Comparison of ENCODE assay signal across 1 cellular context in the genomic region with DNA sequence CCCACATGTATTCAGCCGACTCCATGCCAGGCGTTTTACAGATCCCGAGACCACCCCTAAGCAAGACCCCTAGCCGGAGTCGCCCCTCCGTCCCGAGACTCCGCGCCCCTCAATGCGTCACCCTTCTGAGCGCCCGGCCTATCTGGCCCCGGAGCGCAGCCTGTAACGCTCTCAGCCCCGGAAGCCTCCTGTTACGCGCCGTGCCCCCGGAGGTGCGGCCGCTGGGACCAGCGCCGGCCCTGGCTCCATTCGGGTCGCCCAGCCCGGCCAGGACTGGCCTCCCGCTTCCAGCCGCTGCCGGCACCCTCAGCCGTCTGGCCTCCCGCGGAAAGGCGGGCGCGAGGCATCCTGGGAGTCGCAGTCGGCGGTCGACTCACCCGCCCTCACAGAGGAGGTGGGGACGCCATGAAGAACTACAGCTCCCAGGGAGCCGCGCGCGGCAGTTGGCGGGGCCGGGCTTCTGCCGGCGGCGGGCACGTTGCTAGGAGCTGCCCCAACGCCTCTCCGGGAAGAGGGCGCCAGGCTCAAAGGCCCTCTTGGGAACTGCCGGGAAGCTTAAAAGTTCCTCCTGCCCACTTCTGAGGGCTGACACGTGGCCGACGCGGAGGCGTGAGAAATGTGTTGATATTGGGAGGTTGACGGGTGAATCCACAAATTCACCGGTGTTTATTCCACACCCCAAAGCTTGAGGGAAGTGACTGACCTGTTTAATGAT.
TF ChIP-seq lines count a peak whose summit lies in the region.

A gene with protein sequence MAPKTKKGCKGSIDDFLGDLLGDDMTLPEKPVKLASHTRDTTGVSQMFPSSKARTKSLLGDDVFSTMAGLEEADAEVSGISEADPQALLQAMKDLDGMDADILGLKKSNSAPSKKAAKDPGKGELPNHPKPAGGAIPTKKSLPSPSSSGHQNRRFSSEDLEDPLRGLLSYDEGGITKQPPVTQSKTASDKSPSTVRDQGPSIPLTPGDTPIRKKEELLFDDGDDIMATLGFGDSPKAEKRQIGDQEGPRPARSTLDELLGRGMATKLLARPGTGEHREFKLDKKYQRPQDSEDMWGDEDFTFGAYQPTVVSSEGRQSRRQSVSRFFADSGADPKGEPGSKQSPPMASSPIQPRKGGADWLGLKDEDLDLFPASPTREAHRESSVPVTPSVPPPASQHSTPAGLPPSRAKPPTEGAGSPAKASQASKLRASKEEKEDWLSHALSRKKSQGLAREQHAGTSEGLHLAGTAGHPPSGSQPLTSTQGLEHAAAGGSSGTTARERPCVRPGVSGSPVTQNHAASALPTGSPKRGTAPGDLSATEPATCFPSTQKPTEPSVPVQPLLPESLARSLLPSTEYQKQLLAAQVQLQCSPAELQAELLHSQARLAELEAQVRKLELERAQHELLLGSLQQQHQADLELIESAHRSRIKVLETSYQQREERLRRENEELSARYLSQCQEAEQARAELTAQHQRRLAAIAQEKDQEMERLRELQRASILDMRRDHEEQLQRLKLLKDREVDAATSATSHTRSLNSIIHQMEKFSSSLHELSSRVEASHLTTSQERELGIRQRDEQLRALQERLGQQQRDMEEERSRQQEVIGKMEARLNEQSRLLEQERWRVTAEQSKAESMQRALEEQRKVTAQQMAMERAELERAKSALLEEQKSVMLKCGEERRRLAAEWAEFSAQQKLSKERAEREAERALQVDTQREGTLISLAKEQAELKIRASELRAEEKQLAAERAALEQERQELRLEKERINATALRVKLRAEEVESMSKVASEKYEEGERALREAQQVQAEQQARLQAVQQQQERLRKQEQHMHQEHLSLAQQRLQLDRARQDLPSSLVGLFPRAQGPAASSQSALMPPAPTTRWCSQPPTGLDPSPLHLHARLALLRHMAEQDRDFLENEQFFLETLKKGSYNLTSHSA (minus strand): TSS at position 316 of the 715 bp plus-strand sequence. CDS start 2,893 bp downstream, outside the sequence.

TF ChIP-seq in K562, 482 proteins besides CTCF, POLR2A, EP300 and RAD21 (continued from another document and continues in another):
- TF ChIP-seq, protein P1, sequence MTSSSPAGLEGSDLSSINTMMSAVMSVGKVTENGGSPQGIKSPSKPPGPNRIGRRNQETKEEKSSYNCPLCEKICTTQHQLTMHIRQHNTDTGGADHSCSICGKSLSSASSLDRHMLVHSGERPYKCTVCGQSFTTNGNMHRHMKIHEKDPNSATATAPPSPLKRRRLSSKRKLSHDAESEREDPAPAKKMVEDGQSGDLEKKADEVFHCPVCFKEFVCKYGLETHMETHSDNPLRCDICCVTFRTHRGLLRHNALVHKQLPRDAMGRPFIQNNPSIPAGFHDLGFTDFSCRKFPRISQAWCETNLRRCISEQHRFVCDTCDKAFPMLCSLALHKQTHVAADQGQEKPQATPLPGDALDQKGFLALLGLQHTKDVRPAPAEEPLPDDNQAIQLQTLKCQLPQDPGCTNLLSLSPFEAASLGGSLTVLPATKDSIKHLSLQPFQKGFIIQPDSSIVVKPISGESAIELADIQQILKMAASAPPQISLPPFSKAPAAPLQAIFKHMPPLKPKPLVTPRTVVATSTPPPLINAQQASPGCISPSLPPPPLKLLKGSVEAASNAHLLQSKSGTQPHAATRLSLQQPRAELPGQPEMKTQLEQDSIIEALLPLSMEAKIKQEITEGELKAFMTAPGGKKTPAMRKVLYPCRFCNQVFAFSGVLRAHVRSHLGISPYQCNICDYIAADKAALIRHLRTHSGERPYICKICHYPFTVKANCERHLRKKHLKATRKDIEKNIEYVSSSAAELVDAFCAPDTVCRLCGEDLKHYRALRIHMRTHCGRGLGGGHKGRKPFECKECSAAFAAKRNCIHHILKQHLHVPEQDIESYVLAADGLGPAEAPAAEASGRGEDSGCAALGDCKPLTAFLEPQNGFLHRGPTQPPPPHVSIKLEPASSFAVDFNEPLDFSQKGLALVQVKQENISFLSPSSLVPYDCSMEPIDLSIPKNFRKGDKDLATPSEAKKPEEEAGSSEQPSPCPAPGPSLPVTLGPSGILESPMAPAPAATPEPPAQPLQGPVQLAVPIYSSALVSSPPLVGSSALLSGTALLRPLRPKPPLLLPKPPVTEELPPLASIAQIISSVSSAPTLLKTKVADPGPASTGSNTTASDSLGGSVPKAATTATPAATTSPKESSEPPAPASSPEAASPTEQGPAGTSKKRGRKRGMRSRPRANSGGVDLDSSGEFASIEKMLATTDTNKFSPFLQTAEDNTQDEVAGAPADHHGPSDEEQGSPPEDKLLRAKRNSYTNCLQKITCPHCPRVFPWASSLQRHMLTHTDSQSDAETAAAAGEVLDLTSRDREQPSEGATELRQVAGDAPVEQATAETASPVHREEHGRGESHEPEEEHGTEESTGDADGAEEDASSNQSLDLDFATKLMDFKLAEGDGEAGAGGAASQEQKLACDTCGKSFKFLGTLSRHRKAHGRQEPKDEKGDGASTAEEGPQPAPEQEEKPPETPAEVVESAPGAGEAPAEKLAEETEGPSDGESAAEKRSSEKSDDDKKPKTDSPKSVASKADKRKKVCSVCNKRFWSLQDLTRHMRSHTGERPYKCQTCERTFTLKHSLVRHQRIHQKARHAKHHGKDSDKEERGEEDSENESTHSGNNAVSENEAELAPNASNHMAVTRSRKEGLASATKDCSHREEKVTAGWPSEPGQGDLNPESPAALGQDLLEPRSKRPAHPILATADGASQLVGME (CRISPR knock-in tag; IDR thresholded peaks at IDR 0.05): no peak
- no peak for TF ChIP-seq MCM7 (IDR thresholded peaks at IDR 0.05)
- TF ChIP-seq, protein P2, sequence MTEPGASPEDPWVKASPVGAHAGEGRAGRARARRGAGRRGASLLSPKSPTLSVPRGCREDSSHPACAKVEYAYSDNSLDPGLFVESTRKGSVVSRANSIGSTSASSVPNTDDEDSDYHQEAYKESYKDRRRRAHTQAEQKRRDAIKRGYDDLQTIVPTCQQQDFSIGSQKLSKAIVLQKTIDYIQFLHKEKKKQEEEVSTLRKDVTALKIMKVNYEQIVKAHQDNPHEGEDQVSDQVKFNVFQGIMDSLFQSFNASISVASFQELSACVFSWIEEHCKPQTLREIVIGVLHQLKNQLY (CRISPR knock-in tag; conservative IDR thresholded peaks at IDR 0.05): peak; percentile 46 to 66; a peak in 1 of 4 replicates
- TF ChIP-seq ADNP (tag; IDR thresholded peaks at IDR 0.05): no peak
- peak; percentile 59 for TF ChIP-seq BHLHE40 (IDR thresholded peaks at IDR 0.05; ENCODE audit: low read length)
- TF ChIP-seq MTF1 (CRISPR knock-in tag; IDR thresholded peaks at IDR 0.05; ENCODE audit: borderline replicate concordance): no peak
- TF ChIP-seq, protein P3, sequence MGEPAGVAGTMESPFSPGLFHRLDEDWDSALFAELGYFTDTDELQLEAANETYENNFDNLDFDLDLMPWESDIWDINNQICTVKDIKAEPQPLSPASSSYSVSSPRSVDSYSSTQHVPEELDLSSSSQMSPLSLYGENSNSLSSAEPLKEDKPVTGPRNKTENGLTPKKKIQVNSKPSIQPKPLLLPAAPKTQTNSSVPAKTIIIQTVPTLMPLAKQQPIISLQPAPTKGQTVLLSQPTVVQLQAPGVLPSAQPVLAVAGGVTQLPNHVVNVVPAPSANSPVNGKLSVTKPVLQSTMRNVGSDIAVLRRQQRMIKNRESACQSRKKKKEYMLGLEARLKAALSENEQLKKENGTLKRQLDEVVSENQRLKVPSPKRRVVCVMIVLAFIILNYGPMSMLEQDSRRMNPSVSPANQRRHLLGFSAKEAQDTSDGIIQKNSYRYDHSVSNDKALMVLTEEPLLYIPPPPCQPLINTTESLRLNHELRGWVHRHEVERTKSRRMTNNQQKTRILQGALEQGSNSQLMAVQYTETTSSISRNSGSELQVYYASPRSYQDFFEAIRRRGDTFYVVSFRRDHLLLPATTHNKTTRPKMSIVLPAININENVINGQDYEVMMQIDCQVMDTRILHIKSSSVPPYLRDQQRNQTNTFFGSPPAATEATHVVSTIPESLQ (CRISPR knock-in tag; IDR thresholded peaks at IDR 0.05): peak; percentile 96
- TF ChIP-seq ZEB2 (IDR thresholded peaks at IDR 0.05): no peak
- TF ChIP-seq NFE2 (IDR thresholded peaks at IDR 0.05; ENCODE audit: low read depth): no peak
- TF ChIP-seq, protein P4, sequence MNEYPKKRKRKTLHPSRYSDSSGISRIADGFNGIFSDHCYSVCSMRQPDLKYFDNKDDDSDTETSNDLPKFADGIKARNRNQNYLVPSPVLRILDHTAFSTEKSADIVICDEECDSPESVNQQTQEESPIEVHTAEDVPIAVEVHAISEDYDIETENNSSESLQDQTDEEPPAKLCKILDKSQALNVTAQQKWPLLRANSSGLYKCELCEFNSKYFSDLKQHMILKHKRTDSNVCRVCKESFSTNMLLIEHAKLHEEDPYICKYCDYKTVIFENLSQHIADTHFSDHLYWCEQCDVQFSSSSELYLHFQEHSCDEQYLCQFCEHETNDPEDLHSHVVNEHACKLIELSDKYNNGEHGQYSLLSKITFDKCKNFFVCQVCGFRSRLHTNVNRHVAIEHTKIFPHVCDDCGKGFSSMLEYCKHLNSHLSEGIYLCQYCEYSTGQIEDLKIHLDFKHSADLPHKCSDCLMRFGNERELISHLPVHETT (CRISPR knock-in tag; conservative IDR thresholded peaks at IDR 0.05 in 1 of 2, IDR thresholded peaks at IDR 0.05 in 1 of 2): 0 out of 4 replicates have a peak, but pooled peaks of 1 of the 2 experiments have one; percentile 27
- TF ChIP-seq STAG1 (CRISPR knock-in tag; IDR thresholded peaks at IDR 0.05; ENCODE audit: borderline replicate concordance): no peak
- TF ChIP-seq CBX1 (IDR thresholded peaks at IDR 0.05; ENCODE audit: low read depth): peak; percentile 95
- TF ChIP-seq ETV6 (IDR thresholded peaks at IDR 0.05; ENCODE audit: borderline replicate concordance in 1 of 2, low read depth in 2 of 2, low read length in 1 of 2): no peak
- no peak for TF ChIP-seq ETV6 (CRISPR knock-in tag; IDR thresholded peaks at IDR 0.05; ENCODE audit: borderline replicate concordance)
- no peak for TF ChIP-seq ZNF408 (CRISPR knock-in tag; IDR thresholded peaks at IDR 0.05; ENCODE audit: low read depth)
- peak; percentile 28; the same call in 1 of the 2 replicates for TF ChIP-seq ZNF263 (CRISPR knock-in tag; IDR thresholded peaks at IDR 0.05; ENCODE audit: borderline replicate concordance)
- no peak for TF ChIP-seq ZNF140 (CRISPR knock-in tag; IDR thresholded peaks at IDR 0.05)
- TF ChIP-seq CHCHD3 (CRISPR knock-in tag; IDR thresholded peaks at IDR 0.05): peak; percentile 66; the same call in 1 of the 2 replicates
- no peak for TF ChIP-seq SREBF1 (IDR thresholded peaks at IDR 0.05; ENCODE audit: borderline replicate concordance, low read depth, low read length)
- no peak for TF ChIP-seq ELF4 (CRISPR knock-in tag; IDR thresholded peaks at IDR 0.05)
- peak; percentile 77; the same call in 1 of the 2 replicates for TF ChIP-seq TGIF2 (CRISPR knock-in tag; IDR thresholded peaks at IDR 0.05)
- 0 out of 2 replicates have a peak, but pooled peaks have one; percentile 74 for TF ChIP-seq SRSF1 (IDR thresholded peaks at IDR 0.05; ENCODE audit: low read depth, low read length)
- TF ChIP-seq, protein P5, sequence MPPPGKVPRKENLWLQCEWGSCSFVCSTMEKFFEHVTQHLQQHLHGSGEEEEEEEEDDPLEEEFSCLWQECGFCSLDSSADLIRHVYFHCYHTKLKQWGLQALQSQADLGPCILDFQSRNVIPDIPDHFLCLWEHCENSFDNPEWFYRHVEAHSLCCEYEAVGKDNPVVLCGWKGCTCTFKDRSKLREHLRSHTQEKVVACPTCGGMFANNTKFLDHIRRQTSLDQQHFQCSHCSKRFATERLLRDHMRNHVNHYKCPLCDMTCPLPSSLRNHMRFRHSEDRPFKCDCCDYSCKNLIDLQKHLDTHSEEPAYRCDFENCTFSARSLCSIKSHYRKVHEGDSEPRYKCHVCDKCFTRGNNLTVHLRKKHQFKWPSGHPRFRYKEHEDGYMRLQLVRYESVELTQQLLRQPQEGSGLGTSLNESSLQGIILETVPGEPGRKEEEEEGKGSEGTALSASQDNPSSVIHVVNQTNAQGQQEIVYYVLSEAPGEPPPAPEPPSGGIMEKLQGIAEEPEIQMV (tag; conservative IDR thresholded peaks at IDR 0.05; ENCODE audit: low read depth): no peak
- no peak for TF ChIP-seq ZNF785 (CRISPR knock-in tag; IDR thresholded peaks at IDR 0.05)
- peak; percentile 87 for TF ChIP-seq PML (IDR thresholded peaks at IDR 0.05; ENCODE audit: low read length)
- no peak for TF ChIP-seq ZZZ3 (IDR thresholded peaks at IDR 0.05)
- TF ChIP-seq NELFE (IDR thresholded peaks at IDR 0.05; ENCODE audit: insufficient read depth, insufficient read length): no peak
- no peak for TF ChIP-seq ZNF184 (CRISPR knock-in tag; IDR thresholded peaks at IDR 0.05)
- TF ChIP-seq, protein P6, sequence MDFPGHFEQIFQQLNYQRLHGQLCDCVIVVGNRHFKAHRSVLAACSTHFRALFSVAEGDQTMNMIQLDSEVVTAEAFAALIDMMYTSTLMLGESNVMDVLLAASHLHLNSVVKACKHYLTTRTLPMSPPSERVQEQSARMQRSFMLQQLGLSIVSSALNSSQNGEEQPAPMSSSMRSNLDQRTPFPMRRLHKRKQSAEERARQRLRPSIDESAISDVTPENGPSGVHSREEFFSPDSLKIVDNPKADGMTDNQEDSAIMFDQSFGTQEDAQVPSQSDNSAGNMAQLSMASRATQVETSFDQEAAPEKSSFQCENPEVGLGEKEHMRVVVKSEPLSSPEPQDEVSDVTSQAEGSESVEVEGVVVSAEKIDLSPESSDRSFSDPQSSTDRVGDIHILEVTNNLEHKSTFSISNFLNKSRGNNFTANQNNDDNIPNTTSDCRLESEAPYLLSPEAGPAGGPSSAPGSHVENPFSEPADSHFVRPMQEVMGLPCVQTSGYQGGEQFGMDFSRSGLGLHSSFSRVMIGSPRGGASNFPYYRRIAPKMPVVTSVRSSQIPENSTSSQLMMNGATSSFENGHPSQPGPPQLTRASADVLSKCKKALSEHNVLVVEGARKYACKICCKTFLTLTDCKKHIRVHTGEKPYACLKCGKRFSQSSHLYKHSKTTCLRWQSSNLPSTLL (IDR thresholded peaks at IDR 0.05): no peak
- no peak for TF ChIP-seq CC2D1A (IDR thresholded peaks at IDR 0.05)
- TF ChIP-seq ZNF431 (CRISPR knock-in tag; IDR thresholded peaks at IDR 0.05): no peak
- peak; percentile 48 for TF ChIP-seq ZFP36 (IDR thresholded peaks at IDR 0.05; ENCODE audit: low read depth, low read length, partially characterized antibody)
- no peak for TF ChIP-seq GTF2E2 (tag; IDR thresholded peaks at IDR 0.05)
